ENCODE assay signal across 8 cellular contexts in genomic region chr1:185317886-185318310, GRCh38. TPM values are rescaled to one million over a fixed set of nuclear protein-coding genes. Genes with fewer than 3 reads are reported as not detected.
DNase-seq lines count a peak whose midpoint lies in the region; ATAC-seq and TF ChIP-seq lines count a peak whose summit lies in the region.

No MANE protein-coding gene starts in this region.

- peaks cover 36% of the 10 kb centered on the region for H3K4me1 Mint-ChIP-seq in Calu3 (ENCODE audit: low read depth, unreplicated experiment)
- H3K4me1 Mint-ChIP-seq in activated naive CD8-positive, alpha-beta T cell treated with anti-CD3 and anti-CD28 coated beads, Interleukin-2, amount 50 U/mL, for 24 hours: peaks cover 42% of the 10 kb centered on the region

- H3K9me3 Mint-ChIP-seq in Calu3 (ENCODE audit: low read depth, unreplicated experiment): peaks cover 2% of the 10 kb centered on the region
- peaks cover 6% of the 10 kb centered on the region for H3K9me3 Mint-ChIP-seq in activated naive CD8-positive, alpha-beta T cell treated with anti-CD3 and anti-CD28 coated beads, Interleukin-2, amount 50 U/mL, for 24 hours

- no peaks in the 10 kb centered on the region for H3K36me3 ChIP-seq in iPS-15b (ENCODE audit: control insufficient read depth, insufficient read depth, low read length)

- no peaks in the 10 kb centered on the region for H3K27me3 ChIP-seq in iPS-15b (ENCODE audit: control insufficient read depth, insufficient read depth, low read length)

- peak; percentile 29 for ATAC-seq in activated naive CD8-positive, alpha-beta T cell treated with anti-CD3 and anti-CD28 coated beads, Interleukin-2, amount 50 U/mL, for 24 hours

- H3K27me3 Mint-ChIP-seq in Calu3 (ENCODE audit: unreplicated experiment): no peaks in the 10 kb centered on the region
- H3K27me3 Mint-ChIP-seq in activated naive CD8-positive, alpha-beta T cell treated with anti-CD3 and anti-CD28 coated beads, Interleukin-2, amount 50 U/mL, for 24 hours: no peaks in the 10 kb centered on the region

- peak; percentile 64 for DNase-seq in Calu3
- peak; percentile 77 for DNase-seq in GM20000 (ENCODE audit: low spot score)
- DNase-seq in HK-2 (ENCODE audit: unreplicated experiment): peak; percentile 74
- DNase-seq in SHP77 treated with DMSO at 0.1 percent for 48 hours (lab: John Stamatoyannopoulos, UW): peak; percentile 40
- DNase-seq in activated naive CD8-positive, alpha-beta T cell treated with anti-CD3 and anti-CD28 coated beads, Interleukin-2, amount 50 U/mL, for 24 hours: peak; percentile 75
- peak; percentile 56 to 70 (median 58) for DNase-seq in stimulated activated CD4-positive, alpha-beta T cell treated with anti-CD3 and anti-CD28 coated beads, Interleukin-12 subunit alpha, Interleukin-12 subunit beta, amount 100 ng/mL, for 48 hours (ENCODE audit: low read depth in 2 of 3, low spot score in 1 of 3)
- no peak for DNase-seq in cerebellar cortex (ENCODE audit: low spot score)

- H3K36me3 Mint-ChIP-seq in Calu3 (ENCODE audit: insufficient read depth, unreplicated experiment): peaks cover 45% of the 10 kb centered on the region
- H3K36me3 Mint-ChIP-seq in activated naive CD8-positive, alpha-beta T cell treated with anti-CD3 and anti-CD28 coated beads, Interleukin-2, amount 50 U/mL, for 24 hours (ENCODE audit: low read depth): peaks cover 35% of the 10 kb centered on the region

- BruUV-seq in Calu3 (replicated peaks; lab: Mats Ljungman, UMichigan): TSS peak; percentile 82

- CTCF ChIA-PET in Calu3 (lab: Charles Lee): interaction anchor here (0.6 to 4.7 kb wide), 9 partner anchors 48 to 363 kb away, joined by 3 to 51 read pairs (median 8); partner anchors contain the start of genes SWT1 and TRMT1L

- TF ChIP-seq CTCF in Calu3 (IDR thresholded peaks at IDR 0.05; ENCODE audit: unreplicated experiment): peak; percentile 25
- no peak for TF ChIP-seq CTCF in GM20000 (IDR thresholded peaks at IDR 0.05; ENCODE audit: extremely low read depth, missing control alignments)

- peak overlapping the region; percentile 80 for H3K9ac ChIP-seq in iPS-15b (ENCODE audit: low read depth, low read length)

- no peaks in the 10 kb centered on the region for H3K9me3 ChIP-seq in iPS-15b (ENCODE audit: control insufficient read depth, insufficient read depth, low read length)

- intact Hi-C loops in Calu3 (cut with micrococcal nuclease; ENCODE audit: unreplicated experiment): loop anchor here (2.0 to 10.0 kb wide), 6 partner anchors 93 to 897 kb away; no protein-coding TSS in a partner anchor

- H3K4me3 ChIP-seq in iPS-15b (ENCODE audit: low read depth, low read length): peak overlapping the region; percentile 53

- H3K4me3 Mint-ChIP-seq in Calu3 (ENCODE audit: low read depth, unreplicated experiment): peak overlapping the region; percentile 99
- H3K4me3 Mint-ChIP-seq in activated naive CD8-positive, alpha-beta T cell treated with anti-CD3 and anti-CD28 coated beads, Interleukin-2, amount 50 U/mL, for 24 hours: peak overlapping the region; percentile 99

- peaks cover 11% of the 10 kb centered on the region for H3K4me1 ChIP-seq in iPS-15b (ENCODE audit: control insufficient read depth, insufficient read depth, low read length)

- peak overlapping the region; percentile 92 for H3K27ac Mint-ChIP-seq in Calu3 (ENCODE audit: unreplicated experiment)
- peak overlapping the region; percentile 98 for H3K27ac Mint-ChIP-seq in activated naive CD8-positive, alpha-beta T cell treated with anti-CD3 and anti-CD28 coated beads, Interleukin-2, amount 50 U/mL, for 24 hours

RNA-seq across cellular contexts. Expression of gene IVNS1ABP, which starts 0.9 kb away (rescaled TPM):
- 121 and 135 TPM in 2 replicates for total RNA-seq in Calu3 (2022)
